2 cellular contexts compared by ENCODE assay signal in genomic region chr1:52706136-52706670, GRCh38.
A peak's percentile ranks its signal among the peaks of the same experiment; 100 is the strongest.
TF ChIP-seq lines count a peak whose summit lies in the region.

No MANE protein-coding gene starts in this region.

TF ChIP-seq in HEK293, 187 proteins besides CTCF, POLR2A, EP300 and RAD21 (continued from another document):
- no peak for TF ChIP-seq PATZ1 (tag by site-specific recombination; IDR thresholded peaks at IDR 0.05)
- TF ChIP-seq OSR2 (tag by site-specific recombination; IDR thresholded peaks at IDR 0.05): no peak
- no peak for TF ChIP-seq ZNF391 (tag by site-specific recombination; IDR thresholded peaks at IDR 0.05; ENCODE audit: borderline replicate concordance, low read depth)
- peak; percentile 55 for TF ChIP-seq PRDM10 (tag by site-specific recombination; IDR thresholded peaks at IDR 0.05)
- TF ChIP-seq ZBTB17 (tag by site-specific recombination; IDR thresholded peaks at IDR 0.05): peak; percentile 43; the same call in 1 of the 2 replicates
- TF ChIP-seq ZNF76 (tag by site-specific recombination; IDR thresholded peaks at IDR 0.05; ENCODE audit: borderline replicate concordance, low read depth): no peak
- TF ChIP-seq ZNF133 (tag by site-specific recombination; IDR thresholded peaks at IDR 0.05): no peak
- TF ChIP-seq ZNF560 (tag by site-specific recombination; IDR thresholded peaks at IDR 0.05; ENCODE audit: borderline replicate concordance): no peak
- no peak for TF ChIP-seq ZNF624 (tag by site-specific recombination; IDR thresholded peaks at IDR 0.05)
- no peak for TF ChIP-seq ZNF266 (tag by site-specific recombination; IDR thresholded peaks at IDR 0.05; ENCODE audit: low read depth)
- no peak for TF ChIP-seq ZNF423 (tag by site-specific recombination; IDR thresholded peaks at IDR 0.05)
- no peak for TF ChIP-seq ZNF513 (tag by site-specific recombination; IDR thresholded peaks at IDR 0.05)
- TF ChIP-seq EGR2 (tag by site-specific recombination; IDR thresholded peaks at IDR 0.05; ENCODE audit: low read depth): peak; percentile 7; the same call in 1 of the 2 replicates
- TF ChIP-seq KLF16 (tag by site-specific recombination; IDR thresholded peaks at IDR 0.05): no peak
- no peak for TF ChIP-seq ZNF785 (tag by site-specific recombination; IDR thresholded peaks at IDR 0.05)
- no peak for TF ChIP-seq ZEB2 (tag by site-specific recombination; IDR thresholded peaks at IDR 0.05)
- no peak for TF ChIP-seq ZNF664 (tag by site-specific recombination; IDR thresholded peaks at IDR 0.05)
- no peak for TF ChIP-seq ZNF707 (tag by site-specific recombination; IDR thresholded peaks at IDR 0.05)
- no peak for TF ChIP-seq KLF17 (tag by site-specific recombination; IDR thresholded peaks at IDR 0.05)
- TF ChIP-seq ZNF791 (tag by site-specific recombination; IDR thresholded peaks at IDR 0.05): no peak
- TF ChIP-seq ZNF311 (tag by site-specific recombination; IDR thresholded peaks at IDR 0.05; ENCODE audit: borderline replicate concordance): no peak
TF ChIP-seq in HEK293: peak in this region for 3.

TF ChIP-seq in SK-N-SH, 30 proteins besides CTCF, POLR2A, EP300 and RAD21 (continued from another document):
- TF ChIP-seq USF1 (IDR thresholded peaks at IDR 0.05; ENCODE audit: borderline replicate concordance, low read depth) (no peak), SIN3A (IDR thresholded peaks at IDR 0.05; ENCODE audit: borderline replicate concordance, low read depth, low read length) (no peak), SMC3 (IDR thresholded peaks at IDR 0.05; ENCODE audit: low read depth, low read length) (no peak), NRF1 (IDR thresholded peaks at IDR 0.05; ENCODE audit: low read depth, low read length) (no peak), MEF2A (IDR thresholded peaks at IDR 0.05; ENCODE audit: borderline replicate concordance, low read depth) (no peak), TEAD4 (IDR thresholded peaks at IDR 0.05; ENCODE audit: borderline replicate concordance, insufficient read depth) (no peak), RFX5 (IDR thresholded peaks at IDR 0.05; ENCODE audit: low read length) (no peak), POLR2AphosphoS5 (IDR thresholded peaks at IDR 0.05; ENCODE audit: low read depth, low read length) (no peak), MAX (IDR thresholded peaks at IDR 0.05; ENCODE audit: low read depth) (no peak), CHD2 (IDR thresholded peaks at IDR 0.05; ENCODE audit: low read length, partially characterized antibody) (no peak), FOXJ3 (CRISPR knock-in tag; IDR thresholded peaks at IDR 0.05) (no peak), PBX3 (IDR thresholded peaks at IDR 0.05) (no peak), GATA2 (CRISPR knock-in tag; IDR thresholded peaks at IDR 0.05) (no peak), ZBTB33 (IDR thresholded peaks at IDR 0.05; ENCODE audit: borderline replicate concordance, low read depth) (no peak), FOXM1 (IDR thresholded peaks at IDR 0.05; ENCODE audit: low read depth) (no peak)
